Comparison of ENCODE assay signal across 1 cellular context in the genomic region with DNA sequence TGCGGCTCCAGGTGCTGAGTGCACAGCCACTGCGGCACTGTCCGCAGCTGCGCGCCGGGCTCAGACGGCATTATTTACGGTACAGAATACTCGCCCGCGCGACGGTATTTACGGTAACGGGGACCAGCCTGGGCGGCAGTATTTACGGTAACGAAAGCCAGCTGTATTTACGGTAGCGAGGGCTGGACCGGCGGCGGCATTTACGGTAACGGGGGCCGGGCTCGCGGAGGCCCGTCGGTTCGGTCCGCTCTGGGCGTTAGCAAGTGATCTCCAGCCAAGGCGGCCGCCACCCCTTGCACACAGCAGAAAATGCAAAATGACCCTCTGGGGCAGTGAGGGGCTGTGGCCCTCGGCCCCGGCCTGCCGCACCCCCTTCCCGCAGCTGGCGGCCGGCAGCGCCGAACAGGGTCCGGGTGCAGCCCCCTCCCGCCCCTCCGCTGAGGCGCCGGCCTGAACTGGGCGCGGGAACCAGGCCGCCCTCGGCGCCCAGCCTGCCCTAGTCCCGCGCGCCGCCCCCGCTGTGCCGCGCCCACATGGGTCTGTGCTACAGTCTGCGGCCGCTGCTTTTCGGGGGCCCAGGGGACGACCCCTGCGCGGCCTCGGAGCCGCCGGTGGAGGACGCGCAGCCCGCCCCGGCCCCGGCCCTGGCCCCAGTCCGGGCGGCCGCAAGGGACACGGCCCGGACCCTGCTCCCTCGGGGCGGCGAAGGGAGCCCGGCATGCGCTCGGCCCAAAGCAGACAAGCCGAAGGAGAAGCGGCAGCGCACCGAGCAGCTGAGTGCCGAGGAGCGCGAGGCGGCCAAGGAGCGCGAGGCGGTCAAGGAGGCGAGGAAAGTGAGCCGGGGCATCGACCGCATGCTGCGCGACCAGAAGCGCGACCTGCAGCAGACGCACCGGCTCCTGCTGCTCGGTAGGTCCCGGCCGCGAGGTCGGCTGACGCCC.
TF ChIP-seq lines count a peak whose summit lies in the region.

A gene (plus strand): TSS at position 234 of the 941 bp plus-strand sequence. CDS start 300 bp downstream, at position 534.

TF ChIP-seq in HepG2, 621 proteins besides CTCF, POLR2A, EP300 and RAD21 (continued from another document and continues in another):
- TF ChIP-seq, protein P1, sequence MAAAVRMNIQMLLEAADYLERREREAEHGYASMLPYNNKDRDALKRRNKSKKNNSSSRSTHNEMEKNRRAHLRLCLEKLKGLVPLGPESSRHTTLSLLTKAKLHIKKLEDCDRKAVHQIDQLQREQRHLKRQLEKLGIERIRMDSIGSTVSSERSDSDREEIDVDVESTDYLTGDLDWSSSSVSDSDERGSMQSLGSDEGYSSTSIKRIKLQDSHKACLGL (CRISPR knock-in tag; IDR thresholded peaks at IDR 0.05), result peak; percentile 61; the same call in 1 of the 2 replicates
- TF ChIP-seq ZNF629 (CRISPR knock-in tag; conservative IDR thresholded peaks at IDR 0.05), result 0 out of 2 replicates have a peak, but pooled peaks have one; percentile 19
- TF ChIP-seq, protein P2, sequence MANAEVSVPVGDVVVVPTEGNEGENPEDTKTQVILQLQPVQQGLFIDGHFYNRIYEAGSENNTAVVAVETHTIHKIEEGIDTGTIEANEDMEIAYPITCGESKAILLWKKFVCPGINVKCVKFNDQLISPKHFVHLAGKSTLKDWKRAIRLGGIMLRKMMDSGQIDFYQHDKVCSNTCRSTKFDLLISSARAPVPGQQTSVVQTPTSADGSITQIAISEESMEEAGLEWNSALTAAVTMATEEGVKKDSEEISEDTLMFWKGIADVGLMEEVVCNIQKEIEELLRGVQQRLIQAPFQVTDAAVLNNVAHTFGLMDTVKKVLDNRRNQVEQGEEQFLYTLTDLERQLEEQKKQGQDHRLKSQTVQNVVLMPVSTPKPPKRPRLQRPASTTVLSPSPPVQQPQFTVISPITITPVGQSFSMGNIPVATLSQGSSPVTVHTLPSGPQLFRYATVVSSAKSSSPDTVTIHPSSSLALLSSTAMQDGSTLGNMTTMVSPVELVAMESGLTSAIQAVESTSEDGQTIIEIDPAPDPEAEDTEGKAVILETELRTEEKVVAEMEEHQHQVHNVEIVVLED (CRISPR knock-in tag; IDR thresholded peaks at IDR 0.05; ENCODE audit: borderline replicate concordance), result no peak; the same call in 1 of the 2 replicates
- TF ChIP-seq, protein P3, sequence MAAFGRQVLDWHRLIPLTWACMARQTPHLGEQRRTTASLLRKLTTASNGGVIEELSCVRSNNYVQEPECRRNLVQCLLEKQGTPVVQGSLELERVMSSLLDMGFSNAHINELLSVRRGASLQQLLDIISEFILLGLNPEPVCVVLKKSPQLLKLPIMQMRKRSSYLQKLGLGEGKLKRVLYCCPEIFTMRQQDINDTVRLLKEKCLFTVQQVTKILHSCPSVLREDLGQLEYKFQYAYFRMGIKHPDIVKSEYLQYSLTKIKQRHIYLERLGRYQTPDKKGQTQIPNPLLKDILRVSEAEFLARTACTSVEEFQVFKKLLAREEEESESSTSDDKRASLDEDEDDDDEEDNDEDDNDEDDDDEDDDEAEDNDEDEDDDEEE (CRISPR knock-in tag; IDR thresholded peaks at IDR 0.05), result no peak
- no peak for TF ChIP-seq ZNF12 (CRISPR knock-in tag; IDR thresholded peaks at IDR 0.05)
- TF ChIP-seq ZNF720 (CRISPR knock-in tag; IDR thresholded peaks at IDR 0.05), result no peak
- TF ChIP-seq GABPB1 (CRISPR knock-in tag; IDR thresholded peaks at IDR 0.05), result peak; percentile 35; the same call in 1 of the 2 replicates
- TF ChIP-seq, protein P4, sequence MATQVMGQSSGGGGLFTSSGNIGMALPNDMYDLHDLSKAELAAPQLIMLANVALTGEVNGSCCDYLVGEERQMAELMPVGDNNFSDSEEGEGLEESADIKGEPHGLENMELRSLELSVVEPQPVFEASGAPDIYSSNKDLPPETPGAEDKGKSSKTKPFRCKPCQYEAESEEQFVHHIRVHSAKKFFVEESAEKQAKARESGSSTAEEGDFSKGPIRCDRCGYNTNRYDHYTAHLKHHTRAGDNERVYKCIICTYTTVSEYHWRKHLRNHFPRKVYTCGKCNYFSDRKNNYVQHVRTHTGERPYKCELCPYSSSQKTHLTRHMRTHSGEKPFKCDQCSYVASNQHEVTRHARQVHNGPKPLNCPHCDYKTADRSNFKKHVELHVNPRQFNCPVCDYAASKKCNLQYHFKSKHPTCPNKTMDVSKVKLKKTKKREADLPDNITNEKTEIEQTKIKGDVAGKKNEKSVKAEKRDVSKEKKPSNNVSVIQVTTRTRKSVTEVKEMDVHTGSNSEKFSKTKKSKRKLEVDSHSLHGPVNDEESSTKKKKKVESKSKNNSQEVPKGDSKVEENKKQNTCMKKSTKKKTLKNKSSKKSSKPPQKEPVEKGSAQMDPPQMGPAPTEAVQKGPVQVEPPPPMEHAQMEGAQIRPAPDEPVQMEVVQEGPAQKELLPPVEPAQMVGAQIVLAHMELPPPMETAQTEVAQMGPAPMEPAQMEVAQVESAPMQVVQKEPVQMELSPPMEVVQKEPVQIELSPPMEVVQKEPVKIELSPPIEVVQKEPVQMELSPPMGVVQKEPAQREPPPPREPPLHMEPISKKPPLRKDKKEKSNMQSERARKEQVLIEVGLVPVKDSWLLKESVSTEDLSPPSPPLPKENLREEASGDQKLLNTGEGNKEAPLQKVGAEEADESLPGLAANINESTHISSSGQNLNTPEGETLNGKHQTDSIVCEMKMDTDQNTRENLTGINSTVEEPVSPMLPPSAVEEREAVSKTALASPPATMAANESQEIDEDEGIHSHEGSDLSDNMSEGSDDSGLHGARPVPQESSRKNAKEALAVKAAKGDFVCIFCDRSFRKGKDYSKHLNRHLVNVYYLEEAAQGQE (IDR thresholded peaks at IDR 0.05; ENCODE audit: borderline replicate concordance in 1 of 2, low read depth in 1 of 2, low read length in 2 of 2), result no peak
- TF ChIP-seq PCBP1 (IDR thresholded peaks at IDR 0.05; ENCODE audit: borderline replicate concordance, low read depth, low read length), result no peak
- TF ChIP-seq ZFP62 (CRISPR knock-in tag; IDR thresholded peaks at IDR 0.05), result peak; percentile 66; the same call in 1 of the 2 replicates
- TF ChIP-seq SALL1 (CRISPR knock-in tag; IDR thresholded peaks at IDR 0.05), result peak; percentile 59
- TF ChIP-seq ATM (IDR thresholded peaks at IDR 0.05; ENCODE audit: borderline replicate concordance), result no peak
- TF ChIP-seq RFXAP (CRISPR knock-in tag; IDR thresholded peaks at IDR 0.05; ENCODE audit: borderline replicate concordance), result peak; percentile 16
- TF ChIP-seq SMAD1 (CRISPR knock-in tag; IDR thresholded peaks at IDR 0.05; ENCODE audit: borderline replicate concordance, low read depth), result no peak
- TF ChIP-seq ZNF446 (CRISPR knock-in tag; IDR thresholded peaks at IDR 0.05), result 0 out of 2 replicates have a peak, but pooled peaks have one; percentile 34
- TF ChIP-seq, protein P5, sequence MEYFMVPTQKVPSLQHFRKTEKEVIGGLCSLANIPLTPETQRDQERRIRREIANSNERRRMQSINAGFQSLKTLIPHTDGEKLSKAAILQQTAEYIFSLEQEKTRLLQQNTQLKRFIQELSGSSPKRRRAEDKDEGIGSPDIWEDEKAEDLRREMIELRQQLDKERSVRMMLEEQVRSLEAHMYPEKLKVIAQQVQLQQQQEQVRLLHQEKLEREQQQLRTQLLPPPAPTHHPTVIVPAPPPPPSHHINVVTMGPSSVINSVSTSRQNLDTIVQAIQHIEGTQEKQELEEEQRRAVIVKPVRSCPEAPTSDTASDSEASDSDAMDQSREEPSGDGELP (IDR thresholded peaks at IDR 0.05; ENCODE audit: borderline replicate concordance, low read depth), result peak; percentile 80; the same call in 1 of the 2 replicates
- TF ChIP-seq ZNF180 (CRISPR knock-in tag; IDR thresholded peaks at IDR 0.05; ENCODE audit: borderline replicate concordance, low read depth), result 0 out of 2 replicates have a peak, but pooled peaks have one; percentile 36
- TF ChIP-seq ZNF883 (CRISPR knock-in tag; IDR thresholded peaks at IDR 0.05; ENCODE audit: not compliant biosample characterization), result no peak
- peak; percentile 88 for TF ChIP-seq HNRNPLL (IDR thresholded peaks at IDR 0.05; ENCODE audit: low read depth, low read length, poor library complexity, severe bottlenecking)
- no peak for TF ChIP-seq ZNF30 (CRISPR knock-in tag; IDR thresholded peaks at IDR 0.05)
- peak; percentile 78 for TF ChIP-seq ZFP36 (IDR thresholded peaks at IDR 0.05; ENCODE audit: borderline replicate concordance, low read depth, low read length, partially characterized antibody)
- TF ChIP-seq, protein P6, sequence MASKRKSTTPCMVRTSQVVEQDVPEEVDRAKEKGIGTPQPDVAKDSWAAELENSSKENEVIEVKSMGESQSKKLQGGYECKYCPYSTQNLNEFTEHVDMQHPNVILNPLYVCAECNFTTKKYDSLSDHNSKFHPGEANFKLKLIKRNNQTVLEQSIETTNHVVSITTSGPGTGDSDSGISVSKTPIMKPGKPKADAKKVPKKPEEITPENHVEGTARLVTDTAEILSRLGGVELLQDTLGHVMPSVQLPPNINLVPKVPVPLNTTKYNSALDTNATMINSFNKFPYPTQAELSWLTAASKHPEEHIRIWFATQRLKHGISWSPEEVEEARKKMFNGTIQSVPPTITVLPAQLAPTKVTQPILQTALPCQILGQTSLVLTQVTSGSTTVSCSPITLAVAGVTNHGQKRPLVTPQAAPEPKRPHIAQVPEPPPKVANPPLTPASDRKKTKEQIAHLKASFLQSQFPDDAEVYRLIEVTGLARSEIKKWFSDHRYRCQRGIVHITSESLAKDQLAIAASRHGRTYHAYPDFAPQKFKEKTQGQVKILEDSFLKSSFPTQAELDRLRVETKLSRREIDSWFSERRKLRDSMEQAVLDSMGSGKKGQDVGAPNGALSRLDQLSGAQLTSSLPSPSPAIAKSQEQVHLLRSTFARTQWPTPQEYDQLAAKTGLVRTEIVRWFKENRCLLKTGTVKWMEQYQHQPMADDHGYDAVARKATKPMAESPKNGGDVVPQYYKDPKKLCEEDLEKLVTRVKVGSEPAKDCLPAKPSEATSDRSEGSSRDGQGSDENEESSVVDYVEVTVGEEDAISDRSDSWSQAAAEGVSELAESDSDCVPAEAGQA (IDR thresholded peaks at IDR 0.05; ENCODE audit: low read depth), result 0 out of 2 replicates have a peak, but pooled peaks have one; percentile 25
- TF ChIP-seq, protein P6 (CRISPR knock-in tag; IDR thresholded peaks at IDR 0.05; ENCODE audit: borderline replicate concordance), result 0 out of 2 replicates have a peak, but pooled peaks have one; percentile 72
- TF ChIP-seq, protein P7, sequence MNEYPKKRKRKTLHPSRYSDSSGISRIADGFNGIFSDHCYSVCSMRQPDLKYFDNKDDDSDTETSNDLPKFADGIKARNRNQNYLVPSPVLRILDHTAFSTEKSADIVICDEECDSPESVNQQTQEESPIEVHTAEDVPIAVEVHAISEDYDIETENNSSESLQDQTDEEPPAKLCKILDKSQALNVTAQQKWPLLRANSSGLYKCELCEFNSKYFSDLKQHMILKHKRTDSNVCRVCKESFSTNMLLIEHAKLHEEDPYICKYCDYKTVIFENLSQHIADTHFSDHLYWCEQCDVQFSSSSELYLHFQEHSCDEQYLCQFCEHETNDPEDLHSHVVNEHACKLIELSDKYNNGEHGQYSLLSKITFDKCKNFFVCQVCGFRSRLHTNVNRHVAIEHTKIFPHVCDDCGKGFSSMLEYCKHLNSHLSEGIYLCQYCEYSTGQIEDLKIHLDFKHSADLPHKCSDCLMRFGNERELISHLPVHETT (CRISPR knock-in tag; conservative IDR thresholded peaks at IDR 0.05), result 0 out of 2 replicates have a peak, but pooled peaks have one; percentile 36
- TF ChIP-seq ZFYVE20 (CRISPR knock-in tag; IDR thresholded peaks at IDR 0.05; ENCODE audit: borderline replicate concordance, low read depth), result 0 out of 2 replicates have a peak, but pooled peaks have one; percentile 42
- TF ChIP-seq, protein P8, sequence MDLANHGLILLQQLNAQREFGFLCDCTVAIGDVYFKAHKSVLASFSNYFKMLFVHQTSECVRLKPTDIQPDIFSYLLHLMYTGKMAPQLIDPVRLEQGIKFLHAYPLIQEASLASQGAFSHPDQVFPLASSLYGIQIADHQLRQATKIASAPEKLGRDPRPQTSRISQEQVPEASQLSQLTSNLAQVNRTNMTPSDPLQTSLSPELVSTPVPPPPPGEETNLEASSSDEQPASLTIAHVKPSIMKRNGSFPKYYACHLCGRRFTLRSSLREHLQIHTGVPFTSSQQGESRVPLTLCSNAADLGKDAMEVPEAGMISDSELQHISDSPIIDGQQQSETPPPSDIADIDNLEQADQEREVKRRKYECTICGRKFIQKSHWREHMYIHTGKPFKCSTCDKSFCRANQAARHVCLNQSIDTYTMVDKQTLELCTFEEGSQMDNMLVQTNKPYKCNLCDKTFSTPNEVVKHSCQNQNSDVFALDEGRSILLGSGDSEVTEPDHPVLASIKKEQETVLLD (CRISPR knock-in tag; IDR thresholded peaks at IDR 0.05; ENCODE audit: low read depth), result 0 out of 2 replicates have a peak, but pooled peaks have one; percentile 32
- TF ChIP-seq GATAD1 (CRISPR knock-in tag; IDR thresholded peaks at IDR 0.05), result peak; percentile 46; the same call in 1 of the 2 replicates
- TF ChIP-seq ZNF781 (CRISPR knock-in tag; IDR thresholded peaks at IDR 0.05; ENCODE audit: borderline replicate concordance, not compliant biosample characterization), result no peak
- TF ChIP-seq ZNF761 (CRISPR knock-in tag; conservative IDR thresholded peaks at IDR 0.05), result 0 out of 2 replicates have a peak, but pooled peaks have one; percentile 21
- no peak for TF ChIP-seq ZNF572 (CRISPR knock-in tag; IDR thresholded peaks at IDR 0.05)
- TF ChIP-seq TEAD3 (CRISPR knock-in tag; optimal IDR thresholded peaks at IDR 0.05; ENCODE audit: borderline replicate concordance), result peak; percentile 49
- no peak for TF ChIP-seq SIX1 (CRISPR knock-in tag; IDR thresholded peaks at IDR 0.05; ENCODE audit: borderline replicate concordance)
- TF ChIP-seq ZNF530 (CRISPR knock-in tag; IDR thresholded peaks at IDR 0.05; ENCODE audit: low read depth), result no peak
- TF ChIP-seq ZNF263 (CRISPR knock-in tag; IDR thresholded peaks at IDR 0.05), result no peak
- TF ChIP-seq, protein P9, sequence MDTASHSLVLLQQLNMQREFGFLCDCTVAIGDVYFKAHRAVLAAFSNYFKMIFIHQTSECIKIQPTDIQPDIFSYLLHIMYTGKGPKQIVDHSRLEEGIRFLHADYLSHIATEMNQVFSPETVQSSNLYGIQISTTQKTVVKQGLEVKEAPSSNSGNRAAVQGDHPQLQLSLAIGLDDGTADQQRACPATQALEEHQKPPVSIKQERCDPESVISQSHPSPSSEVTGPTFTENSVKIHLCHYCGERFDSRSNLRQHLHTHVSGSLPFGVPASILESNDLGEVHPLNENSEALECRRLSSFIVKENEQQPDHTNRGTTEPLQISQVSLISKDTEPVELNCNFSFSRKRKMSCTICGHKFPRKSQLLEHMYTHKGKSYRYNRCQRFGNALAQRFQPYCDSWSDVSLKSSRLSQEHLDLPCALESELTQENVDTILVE (CRISPR knock-in tag; IDR thresholded peaks at IDR 0.05), result peak; percentile 76; the same call in 1 of the 2 replicates
